Comparison of ENCODE assay signal across 21 cellular contexts in genomic region chr3:132984181-132984580, GRCh38. TPM values are rescaled to one million over a fixed set of nuclear protein-coding genes. Genes with fewer than 3 reads are reported as not detected.
"Had no signal": no experiment of that assay in that cellular context is flagged by ENCODE, and none has a peak within 500 bp of the region (broad histone marks: within the 10 kb centered on the region; RNA-seq: fewer than 3 reads in every experiment).

No MANE protein-coding gene starts in this region.

- H3K4me3 ChIP-seq: dorsolateral prefrontal cortex, esophagus muscularis mucosa, heart left ventricle, neural progenitor cell, sigmoid colon, smooth muscle cell had no signal

- FAIRE-seq: endometrium had no signal

- H2AFZ ChIP-seq: neural progenitor cell, parathyroid adenoma had no signal

- H3K27ac ChIP-seq: dorsolateral prefrontal cortex, epithelial cell of prostate, esophagus muscularis mucosa, foreskin keratinocyte, heart left ventricle, neural progenitor cell, parathyroid adenoma, sigmoid colon had no signal

- H3K27me3 Mint-ChIP-seq: natural killer cell treated with Interleukin-12 subunit alpha and Interleukin-12 subunit beta and Interleukin-15 and Interleukin-18, amount 100 ng/mL, for 72 hours had no signal

- H3K36me3 Mint-ChIP-seq: memory B cell; mesothelial cell of epicardium; natural killer cell treated with Interleukin-12 subunit alpha and Interleukin-12 subunit beta and Interleukin-15 and Interleukin-18, amount 100 ng/mL, for 72 hours; neural progenitor cell had no signal

- ATAC-seq: foreskin keratinocyte; heart left ventricle; left lobe of liver; natural killer cell treated with Interleukin-12 subunit alpha and Interleukin-12 subunit beta and Interleukin-15 and Interleukin-18, amount 100 ng/mL, for 72 hours had no signal

- H3K79me2 ChIP-seq: parathyroid adenoma had no signal

- H3K27me3 ChIP-seq: dorsolateral prefrontal cortex, esophagus muscularis mucosa, foreskin keratinocyte, heart left ventricle, neural progenitor cell, sigmoid colon had no signal

- H3K36me3 ChIP-seq: esophagus muscularis mucosa, heart left ventricle, neural progenitor cell, sigmoid colon had no signal

- H3K4me2 ChIP-seq: neural progenitor cell, smooth muscle cell had no signal

- H3K4me1 ChIP-seq: esophagus muscularis mucosa, foreskin keratinocyte, heart left ventricle, neural progenitor cell, parathyroid adenoma had no signal

- H3K4me3 Mint-ChIP-seq: central memory CD8-positive, alpha-beta T cell; memory B cell; mesothelial cell of epicardium; natural killer cell treated with Interleukin-12 subunit alpha and Interleukin-12 subunit beta and Interleukin-15 and Interleukin-18, amount 100 ng/mL, for 72 hours; neural progenitor cell had no signal

- H3K27ac Mint-ChIP-seq: memory B cell; mesothelial cell of epicardium; natural killer cell treated with Interleukin-12 subunit alpha and Interleukin-12 subunit beta and Interleukin-15 and Interleukin-18, amount 100 ng/mL, for 72 hours; neural progenitor cell had no signal

- H3K4me1 Mint-ChIP-seq: central memory CD8-positive, alpha-beta T cell; memory B cell; mesothelial cell of epicardium; neural progenitor cell had no signal

- DNase-seq: cortex of kidney; dorsolateral prefrontal cortex; effector CD8-positive, alpha-beta T cell; foreskin keratinocyte; heart left ventricle; hippocampal formation; nucleus accumbens; sigmoid colon; stimulated activated CD4-positive, alpha-beta T cell treated with anti-CD3 and anti-CD28 coated beads, Interleukin-2, amount 100 ng/mL, for 48 hours; stimulated activated naive CD4-positive, alpha-beta T cell treated with Interleukin-2 at 50 U/mL for 16 hours had no signal

- H3K9me3 Mint-ChIP-seq: neural progenitor cell had no signal

RNA-seq across cellular contexts. Expression of gene TMEM108, which starts 54.0 kb away (rescaled TPM):
- total RNA-seq: foreskin keratinocyte; left lobe of liver; natural killer cell treated with Interleukin-12 subunit alpha and Interleukin-12 subunit beta and Interleukin-15 and Interleukin-18, amount 100 ng/mL, for 72 hours had no signal
